In genomic region chr11:773830-774229, GRCh38 we compare ENCODE assay signal across 26 cellular contexts. TPM values are rescaled to one million over a fixed set of nuclear protein-coding genes. Genes with fewer than 3 reads are reported as not detected.
"Had no signal": no experiment of that assay in that cellular context is flagged by ENCODE, and none has a peak within 500 bp of the region (broad histone marks: within the 10 kb centered on the region; RNA-seq: fewer than 3 reads in every experiment).

No MANE protein-coding gene starts in this region.

- H3K27ac ChIP-seq: coronary artery, left lung, prostate gland had no signal

- H3K27ac Mint-ChIP-seq: activated naive CD4-positive, alpha-beta T cell treated with anti-CD3 and anti-CD28 coated beads for 36 hours; activated naive CD8-positive, alpha-beta T cell treated with anti-CD3 and anti-CD28 coated beads, Interleukin-2, amount 50 U/mL, for 24 hours; activated T-helper 2 cell treated with anti-CD3 and anti-CD28 coated beads, Interferon-gamma antibody, Interleukin-2, Interleukin-4, amounts not matched to agents 10 μg/mL and 5 μg/mL and 100 μg/mL, durations not matched to agents 14 hours and 24 hours and 36 hours; T-helper 2 cell treated with Interferon-gamma antibody and Interleukin-4, amounts not matched to agents 5 μg/mL and 100 μg/mL, for 36 hours had no signal

- H3K27me3 ChIP-seq: esophagus squamous epithelium, left lung, testis had no signal

- H3K4me3 Mint-ChIP-seq: activated naive CD4-positive, alpha-beta T cell treated with anti-CD3 and anti-CD28 coated beads for 36 hours; activated naive CD8-positive, alpha-beta T cell treated with anti-CD3 and anti-CD28 coated beads, Interleukin-2, amount 50 U/mL, for 24 hours had no signal

- DNase-seq: activated CD4-positive, alpha-beta T cell treated with anti-CD3 and anti-CD28 coated beads, Interleukin-2, amount 50 U/mL, for 4 hours; activated CD4-positive, CD25-positive, alpha-beta regulatory T cell; activated naive CD4-positive, alpha-beta T cell treated with anti-CD3 and anti-CD28 coated beads for 36 hours; activated naive CD8-positive, alpha-beta T cell treated with anti-CD3 and anti-CD28 coated beads, Interleukin-2, amount 50 U/mL, for 24 hours; activated T-cell treated with anti-CD3 and anti-CD28 coated beads, Interleukin-2, amount 50 U/mL, for 1 hour; effector CD4-positive, alpha-beta T cell; esophagus squamous epithelium; hippocampal formation; left lung; mesenchymal stem cell; naive thymus-derived CD8-positive, alpha-beta T cell; occipital lobe; stimulated activated CD4-positive, alpha-beta T cell treated with anti-CD3 and anti-CD28 coated beads, Interleukin-4, amount 100 ng/mL, for 4 hours; stimulated activated CD8-positive, alpha-beta memory T cell treated with anti-CD3 and anti-CD28 coated beads, Interleukin-4, amount 100 ng/mL, for 48 hours; stimulated activated naive CD8-positive, alpha-beta T cell treated with anti-CD3 and anti-CD28 coated beads, Interleukin-15, Interleukin-2, amounts not matched to agents 100 U/mL and 50 U/mL, for 24 hours; SW 1271; testis had no signal

- H3K9me3 ChIP-seq: esophagus squamous epithelium, left lung, prostate gland, testis had no signal

- FAIRE-seq: endothelial cell of umbilical vein, keratinocyte had no signal

- H3K9me3 Mint-ChIP-seq: activated naive CD4-positive, alpha-beta T cell treated with anti-CD3 and anti-CD28 coated beads for 36 hours; activated naive CD8-positive, alpha-beta T cell treated with anti-CD3 and anti-CD28 coated beads, Interleukin-2, amount 50 U/mL, for 24 hours; activated T-helper 2 cell treated with anti-CD3 and anti-CD28 coated beads, Interferon-gamma antibody, Interleukin-2, Interleukin-4, amounts not matched to agents 10 μg/mL and 5 μg/mL and 100 μg/mL, durations not matched to agents 14 hours and 24 hours and 36 hours; naive thymus-derived CD8-positive, alpha-beta T cell; T-helper 2 cell treated with Interferon-gamma antibody and Interleukin-4, amounts not matched to agents 5 μg/mL and 100 μg/mL, for 36 hours had no signal

- H3K4me3 ChIP-seq: coronary artery, esophagus squamous epithelium, left lung, prostate gland, smooth muscle cell, testis had no signal

- H3K4me2 ChIP-seq: smooth muscle cell had no signal

- ATAC-seq: activated naive CD8-positive, alpha-beta T cell treated with anti-CD3 and anti-CD28 coated beads, Interleukin-2, amount 50 U/mL, for 24 hours; left lung; naive thymus-derived CD8-positive, alpha-beta T cell; right cardiac atrium; stimulated activated naive CD8-positive, alpha-beta T cell treated with anti-CD3 and anti-CD28 coated beads, Interleukin-15, Interleukin-2, amounts not matched to agents 100 U/mL and 50 U/mL, for 24 hours had no signal

- H3K27me3 Mint-ChIP-seq: activated naive CD8-positive, alpha-beta T cell treated with anti-CD3 and anti-CD28 coated beads, Interleukin-2, amount 50 U/mL, for 24 hours; naive thymus-derived CD8-positive, alpha-beta T cell had no signal

RNA-seq across cellular contexts. Expression of gene CEND1, which starts 16.1 kb away (rescaled TPM):
- total RNA-seq: naive thymus-derived CD8-positive, alpha-beta T cell; smooth muscle cell; urinary bladder had no signal
- polyA plus RNA-seq: keratinocyte; naive thymus-derived CD8-positive, alpha-beta T cell had no signal
